In the genomic region with DNA sequence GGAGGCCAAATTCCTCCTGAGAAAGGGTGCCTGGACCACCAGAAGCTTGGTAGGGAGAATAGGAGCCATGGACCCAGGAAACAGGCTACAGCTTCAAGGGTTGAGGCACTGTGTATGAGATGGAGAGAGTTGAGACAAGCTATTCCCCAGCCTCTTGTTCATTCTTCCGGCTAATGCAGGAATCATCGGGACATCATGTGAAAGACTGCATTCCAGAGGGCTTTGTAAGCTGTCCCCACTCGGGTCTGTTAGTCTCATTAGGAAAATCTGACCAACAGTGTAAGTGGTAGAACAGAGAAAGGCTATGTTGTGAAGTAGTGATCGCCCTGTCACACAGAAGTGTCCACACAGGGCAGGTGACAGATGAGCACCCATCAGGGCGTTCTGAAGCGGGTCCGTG, we compare ENCODE assay signal across 23 cellular contexts.
DNase-seq lines count a peak whose midpoint lies in the region; ATAC-seq and TF ChIP-seq lines count a peak whose summit lies in the region.
"Had no signal": no experiment of that assay in that cellular context is flagged by ENCODE, and none has a peak within 500 bp of the region (broad histone marks: within the 10 kb centered on the region; RNA-seq: fewer than 3 reads in every experiment).

No MANE protein-coding gene starts in this region.

- WGBS in testis, 2 donors, result 69 to 83% methylated on average over 7 of the region's 7 CpGs

- no peak for TF ChIP-seq POLR2A in testis (IDR thresholded peaks at IDR 0.05)

- peaks cover 8% of the 10 kb centered on the region for H3K4me1 ChIP-seq in testis
- H3K4me1 ChIP-seq: body of pancreas, heart right ventricle, left ventricle myocardium inferior had no signal

- no peak overlapping the region for H3K4me3 ChIP-seq in testis
- H3K4me3 ChIP-seq: body of pancreas, coronary artery, heart right ventricle, left ventricle myocardium inferior had no signal

- H3K27ac ChIP-seq in testis, result peak overlapping the region; percentile 75 to 83
- H3K27ac ChIP-seq: body of pancreas, coronary artery, heart right ventricle, left ventricle myocardium inferior, WERI-Rb-1 had no signal

- ATAC-seq in HG03439 (IDR thresholded peaks at IDR 0.05; ENCODE audit: unreplicated experiment), result no peak
- ATAC-seq: activated T-helper 17 cell treated with anti-CD3 and anti-CD28 coated beads, Interleukin-2, amount 50 U/mL, for 72 hours; body of pancreas; heart right ventricle; Panc1; stimulated activated effector memory CD8-positive, alpha-beta T cell treated with anti-CD3 and anti-CD28 coated beads, Interleukin-12 subunit alpha, Interleukin-12 subunit beta, amount 100 ng/mL, for 72 hours; T-helper 17 cell had no signal

- intact Hi-C loops in testis (cut with DNase I; ENCODE audit: low total_unique reads), result no loop called here

- no peaks in the 10 kb centered on the region for H3K36me3 ChIP-seq in testis (ENCODE audit: low read depth, missing control alignments)
- H3K36me3 ChIP-seq: heart right ventricle, left ventricle myocardium inferior had no signal

- no peak for TF ChIP-seq CTCF in testis (IDR thresholded peaks at IDR 0.05)

- no peaks in the 10 kb centered on the region for H3K9me3 ChIP-seq in testis
- H3K9me3 ChIP-seq: body of pancreas, heart right ventricle, left ventricle myocardium inferior had no signal

- H3K27me3 ChIP-seq in testis, result no peaks in the 10 kb centered on the region
- H3K27me3 ChIP-seq: body of pancreas had no signal

- DNase-seq in GM04504 (ENCODE audit: low read depth), result peak; percentile 23
- peak; percentile 66 for DNase-seq in astrocyte of the hippocampus (ENCODE audit: low read depth, low spot score)
- peak; percentile 66 for DNase-seq in islet precursor cell
- no peak for DNase-seq in testis
- no peak for DNase-seq in stimulated activated CD4-positive, alpha-beta T cell treated with anti-CD3 and anti-CD28 coated beads, Interleukin-4, amount 100 ng/mL, for 24 hours
- no peak for DNase-seq in iPS-NIHi11 (ENCODE audit: low spot score)
- DNase-seq: activated CD4-positive, alpha-beta T cell treated with anti-CD3 and anti-CD28 coated beads, Interleukin-2, amount 50 U/mL, for 1 hour; body of pancreas; DMS53; heart right ventricle; left ventricle myocardium inferior; NCI-H2081 treated with DMSO at 0.1 percent for 48 hours; NCI-H510A; NK-92 treated with Interleukin-12 subunit alpha and Interleukin-12 subunit beta, amount 100 ng/mL, for 24 hours; posterior cingulate gyrus; stimulated activated CD4-positive, alpha-beta T cell treated with anti-CD3 and anti-CD28 coated beads, Interleukin-1b, Interleukin-23, amount 100 ng/mL, for 48 hours; T-helper 17 cell; WERI-Rb-1 had no signal

Comparison
In these comparisons a context has a peak if more than half of its experiments do, and no peak if none do; other contexts are left out.
1. DNase-seq: peak in GM04504 (single experiment), astrocyte of the hippocampus (single experiment) and islet precursor cell (single experiment); none in testis (single experiment), stimulated activated CD4-positive, alpha-beta T cell treated with anti-CD3 and anti-CD28 coated beads, Interleukin-4, amount 100 ng/mL, for 24 hours (single experiment) and iPS-NIHi11 (single experiment).